Comparison of ENCODE assay signal across 1 cellular context in the genomic region with DNA sequence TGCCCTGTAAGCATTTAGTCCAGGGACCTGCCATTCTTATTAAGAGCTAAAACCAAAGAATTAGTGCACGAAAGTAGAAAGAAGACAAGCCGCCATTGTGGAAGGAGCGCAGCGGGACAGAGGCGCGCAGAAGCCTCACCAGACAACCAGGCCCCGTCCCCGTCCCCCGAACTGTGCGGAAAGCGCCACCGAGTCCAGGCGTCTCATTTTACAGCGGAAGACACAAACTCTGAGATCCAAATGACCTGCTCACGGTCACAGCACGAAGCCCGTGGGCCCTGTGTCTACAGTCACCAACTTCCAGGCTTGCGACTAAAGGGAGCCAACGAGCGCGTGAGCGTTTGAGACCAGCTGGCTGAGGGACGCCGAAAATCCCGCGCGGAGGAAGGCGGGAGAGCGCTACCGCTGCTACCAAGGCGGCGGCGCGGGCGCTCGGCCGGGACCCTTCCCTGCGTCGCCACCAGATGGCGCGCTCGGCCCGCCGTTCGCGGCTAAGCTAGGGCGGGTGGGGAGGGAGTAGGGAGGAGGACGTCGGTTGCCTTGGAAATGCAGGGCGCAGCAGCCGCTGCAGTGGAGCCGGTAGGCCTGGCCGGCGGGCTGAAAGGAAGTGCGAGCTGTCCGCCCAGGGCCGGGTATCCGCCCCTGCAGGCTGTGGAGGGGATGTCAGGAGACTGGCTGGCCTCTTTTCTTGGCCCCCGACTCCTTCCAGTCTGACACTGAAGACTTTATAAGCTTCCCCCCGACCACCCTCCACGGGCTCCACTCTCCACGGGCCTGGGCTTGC.
TF ChIP-seq lines count a peak whose summit lies in the region.

No MANE protein-coding gene starts in this region.

TF ChIP-seq in A549, 52 proteins besides CTCF, POLR2A, EP300 and RAD21 (continued from another document):
- TF ChIP-seq, protein P1, sequence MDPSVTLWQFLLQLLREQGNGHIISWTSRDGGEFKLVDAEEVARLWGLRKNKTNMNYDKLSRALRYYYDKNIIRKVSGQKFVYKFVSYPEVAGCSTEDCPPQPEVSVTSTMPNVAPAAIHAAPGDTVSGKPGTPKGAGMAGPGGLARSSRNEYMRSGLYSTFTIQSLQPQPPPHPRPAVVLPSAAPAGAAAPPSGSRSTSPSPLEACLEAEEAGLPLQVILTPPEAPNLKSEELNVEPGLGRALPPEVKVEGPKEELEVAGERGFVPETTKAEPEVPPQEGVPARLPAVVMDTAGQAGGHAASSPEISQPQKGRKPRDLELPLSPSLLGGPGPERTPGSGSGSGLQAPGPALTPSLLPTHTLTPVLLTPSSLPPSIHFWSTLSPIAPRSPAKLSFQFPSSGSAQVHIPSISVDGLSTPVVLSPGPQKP (IDR thresholded peaks at IDR 0.05; ENCODE audit: low read depth, low read length), result no peak
- TF ChIP-seq RCOR1 (IDR thresholded peaks at IDR 0.05; ENCODE audit: low read depth, low read length), result no peak
- TF ChIP-seq FOXS1 (CRISPR knock-in tag; IDR thresholded peaks at IDR 0.05), result 0 out of 2 replicates have a peak, but pooled peaks have one; percentile 15
- peak; percentile 91; the same call in 1 of the 2 replicates for TF ChIP-seq MAZ (IDR thresholded peaks at IDR 0.05; ENCODE audit: borderline replicate concordance, low read depth, low read length)
- no peak for TF ChIP-seq GATA3 (IDR thresholded peaks at IDR 0.05; ENCODE audit: borderline replicate concordance)
- TF ChIP-seq KDM5A (IDR thresholded peaks at IDR 0.05), result no peak
- TF ChIP-seq, protein P2, sequence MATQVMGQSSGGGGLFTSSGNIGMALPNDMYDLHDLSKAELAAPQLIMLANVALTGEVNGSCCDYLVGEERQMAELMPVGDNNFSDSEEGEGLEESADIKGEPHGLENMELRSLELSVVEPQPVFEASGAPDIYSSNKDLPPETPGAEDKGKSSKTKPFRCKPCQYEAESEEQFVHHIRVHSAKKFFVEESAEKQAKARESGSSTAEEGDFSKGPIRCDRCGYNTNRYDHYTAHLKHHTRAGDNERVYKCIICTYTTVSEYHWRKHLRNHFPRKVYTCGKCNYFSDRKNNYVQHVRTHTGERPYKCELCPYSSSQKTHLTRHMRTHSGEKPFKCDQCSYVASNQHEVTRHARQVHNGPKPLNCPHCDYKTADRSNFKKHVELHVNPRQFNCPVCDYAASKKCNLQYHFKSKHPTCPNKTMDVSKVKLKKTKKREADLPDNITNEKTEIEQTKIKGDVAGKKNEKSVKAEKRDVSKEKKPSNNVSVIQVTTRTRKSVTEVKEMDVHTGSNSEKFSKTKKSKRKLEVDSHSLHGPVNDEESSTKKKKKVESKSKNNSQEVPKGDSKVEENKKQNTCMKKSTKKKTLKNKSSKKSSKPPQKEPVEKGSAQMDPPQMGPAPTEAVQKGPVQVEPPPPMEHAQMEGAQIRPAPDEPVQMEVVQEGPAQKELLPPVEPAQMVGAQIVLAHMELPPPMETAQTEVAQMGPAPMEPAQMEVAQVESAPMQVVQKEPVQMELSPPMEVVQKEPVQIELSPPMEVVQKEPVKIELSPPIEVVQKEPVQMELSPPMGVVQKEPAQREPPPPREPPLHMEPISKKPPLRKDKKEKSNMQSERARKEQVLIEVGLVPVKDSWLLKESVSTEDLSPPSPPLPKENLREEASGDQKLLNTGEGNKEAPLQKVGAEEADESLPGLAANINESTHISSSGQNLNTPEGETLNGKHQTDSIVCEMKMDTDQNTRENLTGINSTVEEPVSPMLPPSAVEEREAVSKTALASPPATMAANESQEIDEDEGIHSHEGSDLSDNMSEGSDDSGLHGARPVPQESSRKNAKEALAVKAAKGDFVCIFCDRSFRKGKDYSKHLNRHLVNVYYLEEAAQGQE (IDR thresholded peaks at IDR 0.05), result no peak
- no peak for TF ChIP-seq ZNF302 (CRISPR knock-in tag; IDR thresholded peaks at IDR 0.05)
- no peak for TF ChIP-seq NPAS2 (CRISPR knock-in tag; IDR thresholded peaks at IDR 0.05; ENCODE audit: borderline replicate concordance)
- TF ChIP-seq RARB (CRISPR knock-in tag; IDR thresholded peaks at IDR 0.05), result no peak
- no peak for TF ChIP-seq SREBF2 (IDR thresholded peaks at IDR 0.05)
- TF ChIP-seq RNF2 (IDR thresholded peaks at IDR 0.05; ENCODE audit: borderline replicate concordance, low read depth), result no peak
- no peak for TF ChIP-seq HDAC2 (IDR thresholded peaks at IDR 0.05)
- no peak for TF ChIP-seq NR3C1 (IDR thresholded peaks at IDR 0.05)
- TF ChIP-seq NFE2L2 (conservative IDR thresholded peaks at IDR 0.05; ENCODE audit: low read length), result no peak
- no peak for TF ChIP-seq ZFP36 (IDR thresholded peaks at IDR 0.05; ENCODE audit: borderline replicate concordance, partially characterized antibody)
- TF ChIP-seq CBX2 (IDR thresholded peaks at IDR 0.05; ENCODE audit: borderline replicate concordance, low read depth), result no peak
- peak; percentile 65 for TF ChIP-seq MAFK (IDR thresholded peaks at IDR 0.05; ENCODE audit: partially characterized antibody)
- TF ChIP-seq FOSB (CRISPR knock-in tag; IDR thresholded peaks at IDR 0.05), result no peak
- no peak for TF ChIP-seq ZC3H11A (IDR thresholded peaks at IDR 0.05)
- TF ChIP-seq POLR2AphosphoS2 (conservative IDR thresholded peaks at IDR 0.05; ENCODE audit: low read length), result no peak
- TF ChIP-seq, protein P3, sequence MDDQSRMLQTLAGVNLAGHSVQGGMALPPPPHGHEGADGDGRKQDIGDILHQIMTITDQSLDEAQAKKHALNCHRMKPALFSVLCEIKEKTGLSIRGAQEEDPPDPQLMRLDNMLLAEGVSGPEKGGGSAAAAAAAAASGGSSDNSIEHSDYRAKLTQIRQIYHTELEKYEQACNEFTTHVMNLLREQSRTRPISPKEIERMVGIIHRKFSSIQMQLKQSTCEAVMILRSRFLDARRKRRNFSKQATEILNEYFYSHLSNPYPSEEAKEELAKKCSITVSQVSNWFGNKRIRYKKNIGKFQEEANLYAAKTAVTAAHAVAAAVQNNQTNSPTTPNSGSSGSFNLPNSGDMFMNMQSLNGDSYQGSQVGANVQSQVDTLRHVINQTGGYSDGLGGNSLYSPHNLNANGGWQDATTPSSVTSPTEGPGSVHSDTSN (IDR thresholded peaks at IDR 0.05), result peak; percentile 35; the same call in 1 of the 2 replicates
- TF ChIP-seq HOXB13 (CRISPR knock-in tag; IDR thresholded peaks at IDR 0.05; ENCODE audit: low read depth), result no peak
- TF ChIP-seq, protein P4, sequence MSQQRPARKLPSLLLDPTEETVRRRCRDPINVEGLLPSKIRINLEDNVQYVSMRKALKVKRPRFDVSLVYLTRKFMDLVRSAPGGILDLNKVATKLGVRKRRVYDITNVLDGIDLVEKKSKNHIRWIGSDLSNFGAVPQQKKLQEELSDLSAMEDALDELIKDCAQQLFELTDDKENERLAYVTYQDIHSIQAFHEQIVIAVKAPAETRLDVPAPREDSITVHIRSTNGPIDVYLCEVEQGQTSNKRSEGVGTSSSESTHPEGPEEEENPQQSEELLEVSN (IDR thresholded peaks at IDR 0.05; ENCODE audit: borderline replicate concordance, low read depth), result peak; percentile 99
- peak; percentile 99 for TF ChIP-seq SMC3 (IDR thresholded peaks at IDR 0.05)
- TF ChIP-seq FOSL2 (IDR thresholded peaks at IDR 0.05), result no peak
- TF ChIP-seq FOSL2 (CRISPR knock-in tag; IDR thresholded peaks at IDR 0.05), result no peak
- TF ChIP-seq HOXB5 (CRISPR knock-in tag; IDR thresholded peaks at IDR 0.05), result no peak
- TF ChIP-seq JUN (IDR thresholded peaks at IDR 0.05), result peak in 1 of 2 experiments; percentile 77; a peak in 2 of 5 replicates
- TF ChIP-seq HEYL (CRISPR knock-in tag; IDR thresholded peaks at IDR 0.05), result no peak
- no peak for TF ChIP-seq CHD2 (IDR thresholded peaks at IDR 0.05; ENCODE audit: low read length, partially characterized antibody)
- peak; percentile 42; the same call in 1 of the 2 replicates for TF ChIP-seq PHF8 (IDR thresholded peaks at IDR 0.05; ENCODE audit: borderline replicate concordance, low read depth)
- TF ChIP-seq, protein P5, sequence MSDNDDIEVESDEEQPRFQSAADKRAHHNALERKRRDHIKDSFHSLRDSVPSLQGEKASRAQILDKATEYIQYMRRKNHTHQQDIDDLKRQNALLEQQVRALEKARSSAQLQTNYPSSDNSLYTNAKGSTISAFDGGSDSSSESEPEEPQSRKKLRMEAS (IDR thresholded peaks at IDR 0.05), result peak; percentile 98
- TF ChIP-seq EHF (CRISPR knock-in tag; IDR thresholded peaks at IDR 0.05), result no peak
TF ChIP-seq in A549: peak in this region for 11.
